8 cellular contexts compared by ENCODE assay signal in genomic region chr3:188421836-188422540, GRCh38.
DNase-seq lines count a peak whose midpoint lies in the region; ATAC-seq and TF ChIP-seq lines count a peak whose summit lies in the region.

No MANE protein-coding gene starts in this region.

- H3K4me1 ChIP-seq in BLaER1 (peaks cover 28% of the 10 kb centered on the region), upper lobe of right lung (peaks cover 21% of the 10 kb centered on the region)

- H3K4me3 ChIP-seq in BLaER1 (no peak overlapping the region), upper lobe of right lung (no peak overlapping the region)

- H3K27me3 ChIP-seq in BLaER1 (no peaks in the 10 kb centered on the region), upper lobe of right lung (no peaks in the 10 kb centered on the region)

- no peak for TF ChIP-seq CTCF in upper lobe of right lung (IDR thresholded peaks at IDR 0.05)

- ATAC-seq in GM21367 (IDR thresholded peaks at IDR 0.05; ENCODE audit: unreplicated experiment) = peak; percentile 100
- ATAC-seq in HG03520 (IDR thresholded peaks at IDR 0.05; ENCODE audit: unreplicated experiment) = peak; percentile 99
- peak; percentile 73 for ATAC-seq in esophagus mucosa
- ATAC-seq in upper lobe of right lung = peak; percentile 94

- H3K9me3 ChIP-seq in BLaER1 = peaks cover 41% of the 10 kb centered on the region
- H3K9me3 ChIP-seq in upper lobe of right lung = no peaks in the 10 kb centered on the region

- no peak overlapping the region for H3K9ac ChIP-seq in BLaER1

- intact Hi-C loops in upper lobe of right lung (cut with DNase I) = no loop called here

- H3K36me3 ChIP-seq in BLaER1 (no peaks in the 10 kb centered on the region; the same call in 1 of the 2 replicates), upper lobe of right lung (no peaks in the 10 kb centered on the region)

- H3K27ac ChIP-seq in BLaER1 (peak overlapping the region; percentile 24), upper lobe of right lung (no peak overlapping the region)

- DNase-seq in upper lobe of right lung (no peak), NCI-H510A (lab: John Stamatoyannopoulos, UW) (no peak), hepatic stellate cell (ENCODE audit: low spot score) (no peak)
- DNase-seq in stimulated activated CD8-positive, alpha-beta memory T cell treated with anti-CD3 and anti-CD28 coated beads, Interleukin-4, amount 100 ng/mL, for 48 hours = no peak

- peak overlapping the region; percentile 48 for H3K4me2 ChIP-seq in BLaER1

- no peaks in the 10 kb centered on the region for H4K20me1 ChIP-seq in BLaER1
